In genomic region chr7:43583424-43584199, GRCh38 we compare ENCODE assay signal across 8 cellular contexts. TPM values are rescaled to one million over a fixed set of nuclear protein-coding genes. Genes with fewer than 3 reads are reported as not detected.
DNase-seq lines count a peak whose midpoint lies in the region; ATAC-seq and TF ChIP-seq lines count a peak whose summit lies in the region.

No MANE protein-coding gene starts in this region.

- peak; percentile 18 for TF ChIP-seq POLR2A in GM18951 (IDR thresholded peaks at IDR 0.05; ENCODE audit: extremely low read depth, insufficient read depth, insufficient read length)

- peak overlapping the region; percentile 96 for H3K27ac Mint-ChIP-seq in activated T-helper 1 cell treated with anti-CD3 and anti-CD28 coated beads, Interleukin-12 subunit alpha, Interleukin-12 subunit beta, Interleukin-2, Interleukin-4 antibody, amounts not matched to agents 30 ng/mL and 10 ng/mL and 1 ng/mL, durations not matched to agents 14 hours and 24 hours and 36 hours
- H3K27ac Mint-ChIP-seq in nephron progenitor cell: peak overlapping the region; percentile 91
- peak overlapping the region; percentile 96 for H3K27ac Mint-ChIP-seq in stimulated activated naive CD8-positive, alpha-beta T cell treated with anti-CD3 and anti-CD28 coated beads, Interleukin-15, Interleukin-2, amounts not matched to agents 100 ng/mL and 50 ng/mL, for 24 hours

- peaks cover 38% of the 10 kb centered on the region for H3K4me1 Mint-ChIP-seq in activated T-helper 1 cell treated with anti-CD3 and anti-CD28 coated beads, Interleukin-12 subunit alpha, Interleukin-12 subunit beta, Interleukin-2, Interleukin-4 antibody, amounts not matched to agents 30 ng/mL and 10 ng/mL and 1 ng/mL, durations not matched to agents 14 hours and 24 hours and 36 hours (ENCODE audit: low read depth)
- H3K4me1 Mint-ChIP-seq in nephron progenitor cell: peaks cover 16% of the 10 kb centered on the region
- H3K4me1 Mint-ChIP-seq in stimulated activated naive CD8-positive, alpha-beta T cell treated with anti-CD3 and anti-CD28 coated beads, Interleukin-15, Interleukin-2, amounts not matched to agents 100 ng/mL and 50 ng/mL, for 24 hours (ENCODE audit: low read depth): peaks cover 38% of the 10 kb centered on the region

- H3K27me3 Mint-ChIP-seq in activated T-helper 1 cell treated with anti-CD3 and anti-CD28 coated beads, Interleukin-12 subunit alpha, Interleukin-12 subunit beta, Interleukin-2, Interleukin-4 antibody, amounts not matched to agents 30 ng/mL and 10 ng/mL and 1 ng/mL, durations not matched to agents 14 hours and 24 hours and 36 hours (ENCODE audit: insufficient read depth): peaks cover 21% of the 10 kb centered on the region
- H3K27me3 Mint-ChIP-seq in nephron progenitor cell (ENCODE audit: low read depth, poor library complexity): peaks cover 33% of the 10 kb centered on the region
- H3K27me3 Mint-ChIP-seq in stimulated activated naive CD8-positive, alpha-beta T cell treated with anti-CD3 and anti-CD28 coated beads, Interleukin-15, Interleukin-2, amounts not matched to agents 100 ng/mL and 50 ng/mL, for 24 hours: peaks cover 15% of the 10 kb centered on the region

- peaks cover 17% of the 10 kb centered on the region for H3K36me3 Mint-ChIP-seq in activated T-helper 1 cell treated with anti-CD3 and anti-CD28 coated beads, Interleukin-12 subunit alpha, Interleukin-12 subunit beta, Interleukin-2, Interleukin-4 antibody, amounts not matched to agents 30 ng/mL and 10 ng/mL and 1 ng/mL, durations not matched to agents 14 hours and 24 hours and 36 hours (ENCODE audit: low read depth)
- H3K36me3 Mint-ChIP-seq in nephron progenitor cell (ENCODE audit: low read depth): no peaks in the 10 kb centered on the region
- H3K36me3 Mint-ChIP-seq in stimulated activated naive CD8-positive, alpha-beta T cell treated with anti-CD3 and anti-CD28 coated beads, Interleukin-15, Interleukin-2, amounts not matched to agents 100 ng/mL and 50 ng/mL, for 24 hours (ENCODE audit: low read depth): no peaks in the 10 kb centered on the region

- H3K27me3 ChIP-seq in BE2C (0 out of 2 replicates have a peak, but pooled peaks cover 3% of the 10 kb centered on the region), OCI-LY3 (ENCODE audit: low read depth, low read length) (peaks cover 47% of the 10 kb centered on the region)

- H3K4me2 ChIP-seq in OCI-LY3 (ENCODE audit: low read length): peak overlapping the region; percentile 99

- H3K4me1 ChIP-seq in BE2C (no peaks in the 10 kb centered on the region), OCI-LY3 (ENCODE audit: low read length) (peaks cover 33% of the 10 kb centered on the region)

- H2AFZ ChIP-seq in OCI-LY3 (ENCODE audit: low read depth, low read length): peak overlapping the region; percentile 66

- H3K79me2 ChIP-seq in OCI-LY3 (ENCODE audit: low read length): peaks cover 12% of the 10 kb centered on the region; the same call in 1 of the 2 replicates

- in situ Hi-C loops in GM18951 (cut with MboI; ENCODE audit: low sequenced_read_pairs, unreplicated experiment): loop anchor here (5.0 to 10.0 kb wide), 2 partner anchors 119 to 251 kb away; no protein-coding TSS in a partner anchor

- intact Hi-C loops in activated T-helper 1 cell treated with anti-CD3 and anti-CD28 coated beads, Interleukin-12 subunit alpha, Interleukin-12 subunit beta, Interleukin-2, Interleukin-4 antibody, amounts not matched to agents 30 ng/mL and 10 ng/mL and 1 ng/mL, durations not matched to agents 14 hours and 24 hours and 36 hours (cut with micrococcal nuclease): loop anchor here (2.0 kb wide), 1 partner anchor 651 kb away; the partner anchor contains the start of genes MRPL32 and PSMA2

- peak overlapping the region; percentile 96 for H3K4me3 Mint-ChIP-seq in activated T-helper 1 cell treated with anti-CD3 and anti-CD28 coated beads, Interleukin-12 subunit alpha, Interleukin-12 subunit beta, Interleukin-2, Interleukin-4 antibody, amounts not matched to agents 30 ng/mL and 10 ng/mL and 1 ng/mL, durations not matched to agents 14 hours and 24 hours and 36 hours
- H3K4me3 Mint-ChIP-seq in nephron progenitor cell: peak overlapping the region; percentile 98
- H3K4me3 Mint-ChIP-seq in stimulated activated naive CD8-positive, alpha-beta T cell treated with anti-CD3 and anti-CD28 coated beads, Interleukin-15, Interleukin-2, amounts not matched to agents 100 ng/mL and 50 ng/mL, for 24 hours: peak overlapping the region; percentile 94

- H3K4me3 ChIP-seq in BE2C (ENCODE audit: low read depth, low read length) (peak overlapping the region; percentile 85), OCI-LY3 (ENCODE audit: low read length) (peak overlapping the region; percentile 88), fibroblast of the aortic adventitia (ENCODE audit: low read depth, low read length) (peak overlapping the region; percentile 89)

- peak; percentile 24 for ATAC-seq in HG03280 (IDR thresholded peaks at IDR 0.05; ENCODE audit: unreplicated experiment)

- H3K27ac ChIP-seq in OCI-LY3 (ENCODE audit: low read length): peak overlapping the region; percentile 10; the same call in 1 of the 2 replicates

- H3K36me3 ChIP-seq in BE2C (no peaks in the 10 kb centered on the region), OCI-LY3 (replicated peaks; ENCODE audit: low read depth, low read length) (no peaks in the 10 kb centered on the region)

- H3K9me3 ChIP-seq in BE2C (no peaks in the 10 kb centered on the region), OCI-LY3 (ENCODE audit: insufficient read depth, low read length) (no peaks in the 10 kb centered on the region)

- TF ChIP-seq CTCF in BE2C (IDR thresholded peaks at IDR 0.05; ENCODE audit: low read depth, low read length) (peak; percentile 30), OCI-LY3 (IDR thresholded peaks at IDR 0.05; ENCODE audit: low read depth, low read length) (peak; percentile 20; the same call in 1 of the 2 replicates), fibroblast of the aortic adventitia (IDR thresholded peaks at IDR 0.05; ENCODE audit: insufficient read depth, low read length) (peak; percentile 21), nephron progenitor cell (IDR thresholded peaks at IDR 0.05) (no peak)

- H3K9me3 Mint-ChIP-seq in activated T-helper 1 cell treated with anti-CD3 and anti-CD28 coated beads, Interleukin-12 subunit alpha, Interleukin-12 subunit beta, Interleukin-2, Interleukin-4 antibody, amounts not matched to agents 30 ng/mL and 10 ng/mL and 1 ng/mL, durations not matched to agents 14 hours and 24 hours and 36 hours: no peaks in the 10 kb centered on the region
- H3K9me3 Mint-ChIP-seq in nephron progenitor cell: peaks cover 4% of the 10 kb centered on the region
- no peaks in the 10 kb centered on the region for H3K9me3 Mint-ChIP-seq in stimulated activated naive CD8-positive, alpha-beta T cell treated with anti-CD3 and anti-CD28 coated beads, Interleukin-15, Interleukin-2, amounts not matched to agents 100 ng/mL and 50 ng/mL, for 24 hours

- peak; percentile 77 for DNase-seq in BE2C
- DNase-seq in activated T-helper 1 cell treated with anti-CD3 and anti-CD28 coated beads, Interleukin-12 subunit alpha, Interleukin-12 subunit beta, Interleukin-2, Interleukin-4 antibody, amounts not matched to agents 30 ng/mL and 10 ng/mL and 1 ng/mL, durations not matched to agents 14 hours and 24 hours and 36 hours (ENCODE audit: low spot score): peak; percentile 59
- DNase-seq in fibroblast of the aortic adventitia (ENCODE audit: low read depth): peak; percentile 54
- peak; percentile 69 for DNase-seq in nephron progenitor cell

- peaks cover 41% of the 10 kb centered on the region for H4K20me1 ChIP-seq in OCI-LY3 (ENCODE audit: insufficient read depth, low read length)

- H3K9ac ChIP-seq in OCI-LY3 (ENCODE audit: low read length): peak overlapping the region; percentile 63

RNA-seq across cellular contexts. Expression of gene STK17A, which starts 0.7 kb away (rescaled TPM):
- 5.7 TPM for polyA plus RNA-seq in BE2C (2012; ENCODE audit: insufficient read depth, insufficient read length, low read depth)
- 44.8 and 47.8 TPM in 2 replicates for total RNA-seq in activated T-helper 1 cell treated with anti-CD3 and anti-CD28 coated beads, Interleukin-12 subunit alpha, Interleukin-12 subunit beta, Interleukin-2, Interleukin-4 antibody, amounts not matched to agents 30 ng/mL and 10 ng/mL and 1 ng/mL, durations not matched to agents 14 hours and 24 hours and 36 hours
- 26.7 and 96.8 TPM in 2 replicates for total RNA-seq in fibroblast of the aortic adventitia (ENCODE audit: low replicate concordance)

Comparison
In these comparisons a context has a peak if more than half of its experiments do, and no peak if none do; other contexts are left out.
1. Peak in every context shown above with its lines: DNase-seq, ATAC-seq, H3K4me3 ChIP-seq and H3K27ac ChIP-seq.